ENCODE assay signal across 28 cellular contexts in the genomic region with DNA sequence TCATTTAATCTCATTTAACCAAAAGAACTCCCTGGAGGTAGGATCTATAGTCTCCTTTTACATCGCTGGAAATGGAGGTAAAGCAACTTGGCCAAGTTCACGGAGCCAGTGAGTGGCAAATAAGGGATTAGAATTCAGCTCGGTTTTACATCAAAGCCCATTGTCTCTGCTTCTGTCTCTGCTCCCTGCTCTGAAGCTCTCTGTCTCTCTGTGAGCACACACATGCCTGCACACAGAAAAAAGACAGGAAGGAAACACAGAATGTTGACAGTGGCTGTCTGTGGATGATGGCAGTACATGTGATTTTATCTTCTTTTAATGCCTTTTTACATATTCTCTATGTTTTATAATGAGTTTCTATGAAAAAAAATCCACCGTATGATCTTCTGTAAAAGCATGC. TPM values are rescaled to one million over a fixed set of nuclear protein-coding genes. Genes with fewer than 3 reads are reported as not detected.
"Had no signal": no experiment of that assay in that cellular context is flagged by ENCODE, and none has a peak within 500 bp of the region (broad histone marks: within the 10 kb centered on the region; RNA-seq: fewer than 3 reads in every experiment).

No MANE protein-coding gene starts in this region.

- FAIRE-seq: endometrium had no signal

- H3K4me3 ChIP-seq: heart right ventricle, mucosa of descending colon, neural progenitor cell, sigmoid colon, smooth muscle cell, stomach, transverse colon, uterus had no signal

- H3K9me3 ChIP-seq: heart right ventricle, mucosa of descending colon, sigmoid colon, stomach, transverse colon, uterus had no signal

- DNase-seq: activated CD4-positive, alpha-beta T cell treated with anti-CD3 and anti-CD28 coated beads for 36 hours; activated CD4-positive, alpha-beta T cell treated with anti-CD3 and anti-CD28 coated beads, Interleukin-2, amount 50 U/mL, for 48 hours; activated CD8-positive, alpha-beta memory T cell treated with anti-CD3 and anti-CD28 coated beads, Interleukin-2, amount 50 U/mL, for 48 hours; activated naive CD4-positive, alpha-beta T cell treated with Interleukin-2 at 50 U/mL for 16 hours; activated naive CD8-positive, alpha-beta T cell treated with anti-CD3 and anti-CD28 coated beads for 36 hours; activated T-cell treated with anti-CD3 and anti-CD28 coated beads, Interleukin-2, amount 50 U/mL, for 4 hours; cerebellar nuclear complex; cortex of kidney; effector CD4-positive, alpha-beta T cell; erythroblast; foreskin fibroblast; heart right ventricle; islet precursor cell; left cardiac atrium; mucosa of descending colon; sigmoid colon; stimulated activated CD4-positive, alpha-beta T cell treated with anti-CD3 and anti-CD28 coated beads, Interleukin-15, amount 100 ng/mL, for 24 hours; stomach; transverse colon; uterus had no signal

- H3K27ac ChIP-seq: heart right ventricle, neural progenitor cell, sigmoid colon, stomach, transverse colon, uterus had no signal

- ATAC-seq: activated CD4-positive, alpha-beta T cell treated with anti-CD3 and anti-CD28 coated beads for 36 hours; activated T-cell treated with anti-CD3 and anti-CD28 coated beads, Interleukin-2, amount 50 U/mL, for 4 hours; heart right ventricle; left cardiac atrium; mucosa of descending colon; stimulated activated memory B cell treated with anti-CD40 and anti-IgM and Interleukin-4, amounts not matched to agents 10 μg/mL and 1 μg/mL and 100 μg/mL, for 72 hours had no signal

- H2AFZ ChIP-seq: neural progenitor cell had no signal

- H3K9ac ChIP-seq: neural progenitor cell had no signal

- H3K4me2 ChIP-seq: neural progenitor cell, smooth muscle cell had no signal

- H3K27me3 ChIP-seq: neural progenitor cell, sigmoid colon, stomach, transverse colon, uterus had no signal

- H3K36me3 ChIP-seq: heart right ventricle, neural progenitor cell, sigmoid colon, stomach, transverse colon, uterus had no signal

RNA-seq across cellular contexts. Expression of gene AADACL4, which starts 17.0 kb away (rescaled TPM):
- total RNA-seq: activated CD4-positive, alpha-beta T cell treated with anti-CD3 and anti-CD28 coated beads for 36 hours; activated CD8-positive, alpha-beta memory T cell treated with anti-CD3 and anti-CD28 coated beads for 36 hours; activated naive CD8-positive, alpha-beta T cell treated with anti-CD3 and anti-CD28 coated beads for 36 hours; activated T-cell treated with anti-CD3 and anti-CD28 coated beads, Interleukin-2, amount 50 U/mL, for 4 hours; fibroblast of lung; heart right ventricle; left cardiac atrium; mucosa of descending colon; renal cortical epithelial cell; sigmoid colon; smooth muscle cell; stomach; temporal lobe; transverse colon had no signal
- polyA plus RNA-seq: fibroblast of lung, heart right ventricle, smooth muscle cell, stomach had no signal
